Comparison of ENCODE assay signal across 1 cellular context in the genomic region with DNA sequence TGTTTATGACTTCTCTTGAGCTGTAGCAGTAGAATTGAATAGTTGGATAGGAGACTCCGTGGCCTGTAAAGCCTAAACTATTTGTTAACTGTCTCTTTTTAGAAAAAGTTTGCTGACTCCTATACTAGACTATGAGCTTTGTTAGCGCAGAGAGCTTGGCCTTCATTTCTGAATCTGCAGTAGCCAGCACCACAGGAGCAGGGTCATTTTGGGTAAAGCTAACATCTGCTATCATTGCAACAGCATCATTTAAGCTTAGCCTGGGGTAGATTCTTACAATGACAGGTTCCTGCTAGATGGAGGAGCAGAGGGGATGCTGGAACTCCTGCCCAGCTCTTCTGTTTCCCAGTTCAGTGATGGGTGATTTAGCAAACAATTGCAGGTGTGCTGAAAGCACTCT.
TF ChIP-seq lines count a peak whose summit lies in the region.

No MANE protein-coding gene starts in this region.

TF ChIP-seq in WTC11, 78 proteins besides CTCF, POLR2A, EP300 and RAD21 (continued from another document):
- no peak for TF ChIP-seq ZNF532 (CRISPR knock-in tag; IDR thresholded peaks at IDR 0.05; ENCODE audit: borderline replicate concordance)
- TF ChIP-seq USF2 (CRISPR knock-in tag; IDR thresholded peaks at IDR 0.05), result no peak
- TF ChIP-seq ZBTB21 (CRISPR knock-in tag; IDR thresholded peaks at IDR 0.05; ENCODE audit: borderline replicate concordance), result no peak
- TF ChIP-seq ZNF423 (CRISPR knock-in tag; IDR thresholded peaks at IDR 0.05), result no peak
- no peak for TF ChIP-seq ZNF138 (CRISPR knock-in tag; conservative IDR thresholded peaks at IDR 0.05)
- TF ChIP-seq, protein P1, sequence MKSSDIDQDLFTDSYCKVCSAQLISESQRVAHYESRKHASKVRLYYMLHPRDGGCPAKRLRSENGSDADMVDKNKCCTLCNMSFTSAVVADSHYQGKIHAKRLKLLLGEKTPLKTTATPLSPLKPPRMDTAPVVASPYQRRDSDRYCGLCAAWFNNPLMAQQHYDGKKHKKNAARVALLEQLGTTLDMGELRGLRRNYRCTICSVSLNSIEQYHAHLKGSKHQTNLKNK (CRISPR knock-in tag; IDR thresholded peaks at IDR 0.05), result no peak
- TF ChIP-seq, protein P2, sequence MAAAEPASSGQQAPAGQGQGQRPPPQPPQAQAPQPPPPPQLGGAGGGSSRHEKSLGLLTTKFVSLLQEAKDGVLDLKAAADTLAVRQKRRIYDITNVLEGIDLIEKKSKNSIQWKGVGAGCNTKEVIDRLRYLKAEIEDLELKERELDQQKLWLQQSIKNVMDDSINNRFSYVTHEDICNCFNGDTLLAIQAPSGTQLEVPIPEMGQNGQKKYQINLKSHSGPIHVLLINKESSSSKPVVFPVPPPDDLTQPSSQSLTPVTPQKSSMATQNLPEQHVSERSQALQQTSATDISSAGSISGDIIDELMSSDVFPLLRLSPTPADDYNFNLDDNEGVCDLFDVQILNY (CRISPR knock-in tag; IDR thresholded peaks at IDR 0.05), result no peak
- TF ChIP-seq SP1 (CRISPR knock-in tag; conservative IDR thresholded peaks at IDR 0.05), result no peak
